Comparison of ENCODE assay signal across 16 cellular contexts in the genomic region with DNA sequence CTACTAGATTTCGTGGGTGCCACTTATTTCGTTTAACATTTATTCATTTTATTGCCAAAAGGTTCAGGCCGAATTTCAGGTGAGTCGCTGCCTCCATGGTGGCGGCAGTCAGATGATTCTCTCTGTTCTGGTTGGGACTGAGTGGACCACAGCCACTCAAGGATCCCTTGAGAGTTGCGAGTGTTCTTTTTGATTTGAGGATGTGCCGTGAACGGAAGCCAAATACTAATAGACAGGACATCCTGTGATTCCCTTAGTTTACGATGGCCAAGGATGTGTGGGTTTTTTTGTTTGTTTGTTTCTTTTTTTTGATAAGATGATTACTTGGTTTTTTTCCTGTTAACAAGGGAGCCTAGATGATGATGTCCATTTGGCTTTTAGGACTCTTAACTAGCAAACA. TPM values are rescaled to one million over a fixed set of nuclear protein-coding genes. Genes with fewer than 3 reads are reported as not detected.
DNase-seq lines count a peak whose midpoint lies in the region; ATAC-seq and TF ChIP-seq lines count a peak whose summit lies in the region.
"Had no signal": no experiment of that assay in that cellular context is flagged by ENCODE, and none has a peak within 500 bp of the region (broad histone marks: within the 10 kb centered on the region; RNA-seq: fewer than 3 reads in every experiment).

No MANE protein-coding gene starts in this region.

- peak overlapping the region; percentile 11 for H3K27ac Mint-ChIP-seq in activated B cell treated with CpG ODN at 0.5 μM for 24 hours
- H3K27ac Mint-ChIP-seq: CD14-positive monocyte; CD4-positive, alpha-beta T cell had no signal

- H3K27ac ChIP-seq in BLaER1, result no peak overlapping the region
- peak overlapping the region in 1 of 11 experiments; percentile 18; a peak in 1 of 22 replicates for H3K27ac ChIP-seq in BLaER1 treated with 17β-estradiol and CSF1 and Interleukin-3, amounts not matched to agents 10 nM and 100 nM
- peak overlapping the region; percentile 37 to 43 for H3K27ac ChIP-seq in prostate gland
- no peak overlapping the region for H3K27ac ChIP-seq in smooth muscle cell (ENCODE audit: low read depth)
- H3K27ac ChIP-seq: GM23248 had no signal

- no peaks in the 10 kb centered on the region for H3K27me3 Mint-ChIP-seq in activated B cell treated with CpG ODN at 0.5 μM for 24 hours
- H3K27me3 Mint-ChIP-seq: CD4-positive, alpha-beta T cell; CD8-positive, alpha-beta memory T cell had no signal

- TF ChIP-seq CTCF in activated B cell treated with CpG ODN at 0.5 μM for 24 hours (IDR thresholded peaks at IDR 0.05) (no peak), prostate gland (IDR thresholded peaks at IDR 0.05) (no peak), smooth muscle cell (IDR thresholded peaks at IDR 0.05; ENCODE audit: borderline replicate concordance, insufficient read depth, poor library complexity, severe bottlenecking) (no peak)

- ATAC-seq in activated B cell treated with CpG ODN at 0.5 μM for 24 hours (ENCODE audit: low read depth), result no peak
- ATAC-seq in SK-N-SH treated with all-trans-retinoic acid at 6 μM for 48 hours, result no peak

- no peak overlapping the region for H3K4me3 Mint-ChIP-seq in activated B cell treated with CpG ODN at 0.5 μM for 24 hours
- H3K4me3 Mint-ChIP-seq: CD14-positive monocyte had no signal

- H3K4me1 ChIP-seq in BLaER1 (peaks cover 32% of the 10 kb centered on the region), prostate gland (replicated peaks) (no peaks in the 10 kb centered on the region), smooth muscle cell (ENCODE audit: low read depth) (peaks cover 9% of the 10 kb centered on the region)
- H3K4me1 ChIP-seq in BLaER1 treated with 17β-estradiol and CSF1 and Interleukin-3, amounts not matched to agents 10 nM and 100 nM, result peaks cover 26 to 39% (median 32%) of the 10 kb centered on the region in 10 experiments

- POLR2A ChIA-PET in activated B cell treated with CpG ODN at 0.5 μM for 24 hours (lab: Charles Lee), result interaction anchor here (1.2 kb wide), 1 partner anchor 12 kb away, joined by 3 read pairs; no protein-coding TSS in a partner anchor

- H4K20me1 ChIP-seq in BLaER1 (peaks cover 53% of the 10 kb centered on the region), smooth muscle cell (ENCODE audit: low read depth) (no peaks in the 10 kb centered on the region)
- peaks cover 0 to 26% (median 3%) of the 10 kb centered on the region in 11 experiments; a peak in 9 of 22 replicates for H4K20me1 ChIP-seq in BLaER1 treated with 17β-estradiol and CSF1 and Interleukin-3, amounts not matched to agents 10 nM and 100 nM

- H3K36me3 ChIP-seq in BLaER1 (peaks cover 7% of the 10 kb centered on the region), prostate gland (no peaks in the 10 kb centered on the region), smooth muscle cell (ENCODE audit: low read depth) (no peaks in the 10 kb centered on the region)
- H3K36me3 ChIP-seq in BLaER1 treated with 17β-estradiol and CSF1 and Interleukin-3, amounts not matched to agents 10 nM and 100 nM, result peaks cover 0 to 20% (median 0%) of the 10 kb centered on the region in 11 experiments; a peak in 4 of 22 replicates

- H3K9ac ChIP-seq in BLaER1, result no peak overlapping the region
- H3K9ac ChIP-seq in BLaER1 treated with 17β-estradiol and CSF1 and Interleukin-3, amounts not matched to agents 10 nM and 100 nM, result no peak overlapping the region
- no peak overlapping the region for H3K9ac ChIP-seq in smooth muscle cell (ENCODE audit: low read depth)
- H3K9ac ChIP-seq: GM23248 had no signal

- peaks cover 66% of the 10 kb centered on the region for H3K4me1 Mint-ChIP-seq in activated B cell treated with CpG ODN at 0.5 μM for 24 hours

- H3K79me2 ChIP-seq in smooth muscle cell (ENCODE audit: low read depth), result peaks cover 2% of the 10 kb centered on the region

- H3K36me3 Mint-ChIP-seq in activated B cell treated with CpG ODN at 0.5 μM for 24 hours (ENCODE audit: low read depth), result peaks cover 8% of the 10 kb centered on the region

- no peak overlapping the region for H2AFZ ChIP-seq in smooth muscle cell (ENCODE audit: low read depth)
- H2AFZ ChIP-seq: GM23248 had no signal

- H3K9me3 Mint-ChIP-seq in activated B cell treated with CpG ODN at 0.5 μM for 24 hours, result no peaks in the 10 kb centered on the region
- H3K9me3 Mint-ChIP-seq: CD4-positive, alpha-beta T cell; CD8-positive, alpha-beta memory T cell had no signal

- H3K4me3 ChIP-seq in BLaER1, result no peak overlapping the region
- H3K4me3 ChIP-seq in BLaER1 treated with 17β-estradiol and CSF1 and Interleukin-3, amounts not matched to agents 10 nM and 100 nM, result 0 out of 20 replicates have a peak overlapping the region, but pooled peaks of 1 of the 10 experiments have one; percentile 12
- no peak overlapping the region for H3K4me3 ChIP-seq in prostate gland
- no peak overlapping the region for H3K4me3 ChIP-seq in smooth muscle cell
- H3K4me3 ChIP-seq: GM23248 had no signal

- peak overlapping the region; percentile 55 for H3K4me2 ChIP-seq in BLaER1
- H3K4me2 ChIP-seq in BLaER1 treated with 17β-estradiol and CSF1 and Interleukin-3, amounts not matched to agents 10 nM and 100 nM, result peak overlapping the region; percentile 22 to 53 (median 37); a peak in 20 of 22 replicates
- H3K4me2 ChIP-seq in smooth muscle cell, result no peak overlapping the region

- TF ChIP-seq POLR2A in prostate gland (IDR thresholded peaks at IDR 0.05), result no peak

- CTCF ChIA-PET in activated B cell treated with CpG ODN at 0.5 μM for 24 hours (lab: Charles Lee), result no interaction called here

- no peaks in the 10 kb centered on the region for H3K27me3 ChIP-seq in BLaER1
- H3K27me3 ChIP-seq in BLaER1 treated with 17β-estradiol and CSF1 and Interleukin-3, amounts not matched to agents 10 nM and 100 nM, result no peaks in the 10 kb centered on the region
- no peaks in the 10 kb centered on the region for H3K27me3 ChIP-seq in prostate gland (replicated peaks; ENCODE audit: insufficient read depth)
- H3K27me3 ChIP-seq in smooth muscle cell (ENCODE audit: low read depth), result no peaks in the 10 kb centered on the region

- DNase-seq in activated B cell treated with CpG ODN at 0.5 μM for 24 hours, result no peak
- no peak for DNase-seq in prostate gland (ENCODE audit: low spot score)
- no peak for DNase-seq in smooth muscle cell (lab: John Stamatoyannopoulos, UW; ENCODE audit: unreplicated experiment)
- no peak for DNase-seq in NCI-H748 treated with DMSO at 0.1 percent for 48 hours (lab: John Stamatoyannopoulos, UW)
- DNase-seq in retina, result no peak
- DNase-seq: CD4-positive, alpha-beta T cell; CD8-positive, alpha-beta memory T cell; DMS153; DND-41; GM23248; H7; HCEC 1CT had no signal

- 70% methylated on average over 9 of the region's 9 CpGs for WGBS in prostate gland
- WGBS in smooth muscle cell (ENCODE audit: low lambda C conversion rate), result 86% methylated on average over 9 of the region's 9 CpGs

- intact Hi-C loops in activated B cell treated with CpG ODN at 0.5 μM for 24 hours (cut with micrococcal nuclease) (no loop called here), prostate gland (cut with DNase I) (no loop called here)

- H3K9me3 ChIP-seq in BLaER1 (peaks cover 23% of the 10 kb centered on the region), prostate gland (no peaks in the 10 kb centered on the region), smooth muscle cell (replicated peaks; ENCODE audit: low read depth) (no peaks in the 10 kb centered on the region)
- peaks cover 8 to 33% (median 24%) of the 10 kb centered on the region in 11 experiments; a peak in 17 of 22 replicates for H3K9me3 ChIP-seq in BLaER1 treated with 17β-estradiol and CSF1 and Interleukin-3, amounts not matched to agents 10 nM and 100 nM (replicated peaks in 1 of 11)

- H3F3A ChIP-seq in smooth muscle cell (ENCODE audit: low read depth), result no peaks in the 10 kb centered on the region

TF ChIP-seq in SK-N-SH treated with all-trans-retinoic acid at 6 μM for 48 hours, 23 proteins besides CTCF, POLR2A, EP300 and RAD21 (continues in another document):
- TF ChIP-seq OSR1 (CRISPR knock-in tag; IDR thresholded peaks at IDR 0.05) (no peak), ZC3H10 (CRISPR knock-in tag; IDR thresholded peaks at IDR 0.05) (no peak), ZFP3 (CRISPR knock-in tag; IDR thresholded peaks at IDR 0.05) (no peak), ZFP30 (CRISPR knock-in tag; IDR thresholded peaks at IDR 0.05) (no peak), ESRRG (CRISPR knock-in tag; IDR thresholded peaks at IDR 0.05) (no peak), SNAI2 (CRISPR knock-in tag; IDR thresholded peaks at IDR 0.05) (no peak), ZNF8 (CRISPR knock-in tag; IDR thresholded peaks at IDR 0.05) (no peak), CSDC2 (CRISPR knock-in tag; IDR thresholded peaks at IDR 0.05) (no peak), BACH2 (CRISPR knock-in tag; IDR thresholded peaks at IDR 0.05; ENCODE audit: borderline replicate concordance) (no peak), CREB5 (CRISPR knock-in tag; IDR thresholded peaks at IDR 0.05; ENCODE audit: low read depth) (no peak), ISL1 (CRISPR knock-in tag; IDR thresholded peaks at IDR 0.05) (no peak), TOX (CRISPR knock-in tag; IDR thresholded peaks at IDR 0.05; ENCODE audit: borderline replicate concordance) (no peak)

RNA-seq across cellular contexts. Expression of gene MAPRE2, which starts 13.2 kb away (rescaled TPM):
- total RNA-seq in activated B cell treated with CpG ODN at 0.5 μM for 24 hours (47.9 and 53.8 TPM in 2 replicates), prostate gland (10 to 100 TPM; 16.1 to 17.2 TPM), smooth muscle cell (21.8 and 24.9 TPM in 2 replicates)
- polyA plus RNA-seq in smooth muscle cell, result 10.5 and 11.2 TPM in 2 replicates

Comparison
In these comparisons a context has a peak if more than half of its experiments do, and no peak if none do; other contexts are left out.
1. H3K27ac ChIP-seq: peak in prostate gland (2 of 2); none in BLaER1 (single experiment) and smooth muscle cell (single experiment).